ENCODE assay signal across 9 cellular contexts in the genomic region with DNA sequence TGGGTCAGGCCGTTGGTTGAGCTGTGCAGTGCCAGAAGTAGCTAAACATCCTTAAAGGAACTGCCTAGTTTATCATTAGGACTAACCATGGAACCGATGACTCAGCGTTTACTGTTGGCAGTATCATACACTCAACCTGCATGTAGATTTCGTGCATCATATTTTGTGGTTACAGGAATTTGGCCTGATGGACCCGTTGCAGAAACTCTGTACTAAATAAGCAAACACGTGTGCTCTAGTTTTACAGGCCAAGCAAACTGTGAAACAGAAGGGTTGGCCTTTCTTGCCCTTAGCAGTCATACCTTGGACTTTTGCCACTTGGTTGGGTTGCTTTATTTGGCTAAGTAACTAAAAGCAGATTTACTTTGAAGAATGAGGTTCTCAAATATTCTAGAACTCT. TPM values are rescaled to one million over a fixed set of nuclear protein-coding genes. Genes with fewer than 3 reads are reported as not detected.
DNase-seq lines count a peak whose midpoint lies in the region; ATAC-seq and TF ChIP-seq lines count a peak whose summit lies in the region.
"Had no signal": no experiment of that assay in that cellular context is flagged by ENCODE, and none has a peak within 500 bp of the region (broad histone marks: within the 10 kb centered on the region; RNA-seq: fewer than 3 reads in every experiment).

No MANE protein-coding gene starts in this region.

- DNase-seq in AG09319 (ENCODE audit: extremely low read depth, low read depth) (peak; percentile 99), NCI-H446 treated with DMSO at 0.1 percent for 48 hours (lab: John Stamatoyannopoulos, UW) (peak; percentile 92), epidermal melanocyte (ENCODE audit: insufficient read length, low spot score) (peak; percentile 22), myocyte (ENCODE audit: low read depth) (peak; percentile 91), iPS-NIHi11 (ENCODE audit: low spot score) (no peak)
- DNase-seq in natural killer cell treated with Interleukin-12 subunit alpha and Interleukin-12 subunit beta and Interleukin-15 and Interleukin-18, amount 100 ng/mL, for 72 hours (ENCODE audit: low spot score): no peak

- H3K4me3 Mint-ChIP-seq in natural killer cell treated with Interleukin-12 subunit alpha and Interleukin-12 subunit beta and Interleukin-15 and Interleukin-18, amount 100 ng/mL, for 72 hours: no peak overlapping the region
- H3K4me3 Mint-ChIP-seq: activated naive CD4-positive, alpha-beta T cell treated with anti-CD3 and anti-CD28 coated beads, Interleukin-2, amount 50 U/mL, for 24 hours had no signal

- H3K9me3 Mint-ChIP-seq in natural killer cell treated with Interleukin-12 subunit alpha and Interleukin-12 subunit beta and Interleukin-15 and Interleukin-18, amount 100 ng/mL, for 72 hours: no peaks in the 10 kb centered on the region
- H3K9me3 Mint-ChIP-seq: activated naive CD4-positive, alpha-beta T cell treated with anti-CD3 and anti-CD28 coated beads, Interleukin-2, amount 50 U/mL, for 24 hours had no signal

- peak overlapping the region in 1 of 2 donors; percentile 51 for H3K27ac Mint-ChIP-seq in natural killer cell treated with Interleukin-12 subunit alpha and Interleukin-12 subunit beta and Interleukin-15 and Interleukin-18, amount 100 ng/mL, for 72 hours
- H3K27ac Mint-ChIP-seq: activated naive CD4-positive, alpha-beta T cell treated with anti-CD3 and anti-CD28 coated beads, Interleukin-2, amount 50 U/mL, for 24 hours had no signal

- no peak for TF ChIP-seq CTCF in AG09319 (IDR thresholded peaks at IDR 0.05; ENCODE audit: low read depth, low read length)

- H3K27me3 Mint-ChIP-seq in natural killer cell treated with Interleukin-12 subunit alpha and Interleukin-12 subunit beta and Interleukin-15 and Interleukin-18, amount 100 ng/mL, for 72 hours: no peaks in the 10 kb centered on the region
- H3K27me3 Mint-ChIP-seq: activated naive CD4-positive, alpha-beta T cell treated with anti-CD3 and anti-CD28 coated beads, Interleukin-2, amount 50 U/mL, for 24 hours had no signal

- H3K4me1 Mint-ChIP-seq in natural killer cell treated with Interleukin-12 subunit alpha and Interleukin-12 subunit beta and Interleukin-15 and Interleukin-18, amount 100 ng/mL, for 72 hours (ENCODE audit: low read depth in 2 of 2): peaks cover 35 to 41% of the 10 kb centered on the region in 2 donors

- peaks cover 5% of the 10 kb centered on the region for H3K36me3 Mint-ChIP-seq in natural killer cell treated with Interleukin-12 subunit alpha and Interleukin-12 subunit beta and Interleukin-15 and Interleukin-18, amount 100 ng/mL, for 72 hours

- ATAC-seq in HG03342 (IDR thresholded peaks at IDR 0.05; ENCODE audit: unreplicated experiment) (no peak), HG02763 (IDR thresholded peaks at IDR 0.05; ENCODE audit: unreplicated experiment) (no peak)
- no peak for ATAC-seq in natural killer cell treated with Interleukin-12 subunit alpha and Interleukin-12 subunit beta and Interleukin-15 and Interleukin-18, amount 100 ng/mL, for 72 hours

RNA-seq across cellular contexts. Expression of a gene that starts 35.6 kb away (rescaled TPM):
- 81.7 and 83.4 TPM in 2 replicates for total RNA-seq in myocyte
- 57.6 TPM for polyA plus RNA-seq in myocyte (2012)
- 10 to 100 TPM; 28.4 to 78.3 TPM for total RNA-seq in natural killer cell treated with Interleukin-12 subunit alpha and Interleukin-12 subunit beta and Interleukin-15 and Interleukin-18, amount 100 ng/mL, for 72 hours

Comparison
In these comparisons a context has a peak if more than half of its experiments do, and no peak if none do; other contexts are left out.
1. DNase-seq: peak in AG09319 (single experiment), NCI-H446 treated with DMSO at 0.1 percent for 48 hours (single experiment), epidermal melanocyte (single experiment) and myocyte (single experiment); none in natural killer cell treated with Interleukin-12 subunit alpha and Interleukin-12 subunit beta and Interleukin-15 and Interleukin-18, amount 100 ng/mL, for 72 hours (single experiment) and iPS-NIHi11 (single experiment).